ENCODE assay signal across 15 cellular contexts in the genomic region with DNA sequence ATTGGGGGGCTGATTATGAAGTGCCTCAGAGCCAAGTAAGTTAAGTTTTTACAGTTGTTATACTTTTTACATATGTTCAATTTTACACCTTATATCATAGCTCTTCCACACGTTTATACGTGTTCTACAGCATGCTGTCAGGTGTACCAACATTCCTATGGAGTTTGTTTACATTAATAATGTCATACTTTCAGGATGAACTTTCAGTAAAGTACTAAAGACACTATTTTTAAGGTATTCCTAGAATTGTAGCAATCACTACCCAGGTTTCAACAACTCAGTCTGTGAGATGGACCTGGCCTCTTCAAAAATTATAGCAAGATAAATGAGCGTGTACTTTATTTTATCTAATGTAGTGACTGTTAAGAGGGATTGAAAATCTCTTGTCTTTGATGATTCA.
DNase-seq lines count a peak whose midpoint lies in the region; ATAC-seq and TF ChIP-seq lines count a peak whose summit lies in the region.
"Had no signal": no experiment of that assay in that cellular context is flagged by ENCODE, and none has a peak within 500 bp of the region (broad histone marks: within the 10 kb centered on the region; RNA-seq: fewer than 3 reads in every experiment).

No MANE protein-coding gene starts in this region.

- peaks cover 18% of the 10 kb centered on the region for H3K4me1 Mint-ChIP-seq in mesothelial cell of epicardium

- H3K4me3 Mint-ChIP-seq in mesothelial cell of epicardium, result no peak overlapping the region
- H3K4me3 Mint-ChIP-seq: CD8-positive, alpha-beta T cell; H9 had no signal

- H3K27me3 Mint-ChIP-seq in mesothelial cell of epicardium (ENCODE audit: low read depth), result no peaks in the 10 kb centered on the region

- WGBS in upper lobe of left lung, 2 donors, result 76 to 79% methylated on average over 3 of the region's 3 CpGs

- no peak for TF ChIP-seq EP300 in upper lobe of left lung (IDR thresholded peaks at IDR 0.05)

- peaks cover 33% of the 10 kb centered on the region for H3K36me3 Mint-ChIP-seq in mesothelial cell of epicardium
- H3K36me3 Mint-ChIP-seq: CD8-positive, alpha-beta T cell had no signal

- no peak for TF ChIP-seq POLR2A in upper lobe of left lung (IDR thresholded peaks at IDR 0.05)
- no peak for TF ChIP-seq POLR2A in gastrocnemius medialis (IDR thresholded peaks at IDR 0.05)

- H3K27me3 ChIP-seq in upper lobe of left lung, result no peaks in the 10 kb centered on the region
- H3K27me3 ChIP-seq in gastrocnemius medialis, result no peaks in the 10 kb centered on the region

- H3K36me3 ChIP-seq in upper lobe of left lung (no peaks in the 10 kb centered on the region), gastrocnemius medialis (no peaks in the 10 kb centered on the region)

- in situ Hi-C loops in gastrocnemius medialis (cut with MboI; ENCODE audit: low sequenced_read_pairs in 4 of 4), result no loop called here

- no peaks in the 10 kb centered on the region for H3K9me3 ChIP-seq in upper lobe of left lung
- H3K9me3 ChIP-seq in gastrocnemius medialis, result no peaks in the 10 kb centered on the region
- H3K9me3 ChIP-seq: Caco-2 had no signal

- H3K27ac ChIP-seq in upper lobe of left lung, result no peak overlapping the region
- no peak overlapping the region for H3K27ac ChIP-seq in gastrocnemius medialis
- H3K27ac ChIP-seq: GM23248 had no signal

- peak overlapping the region; percentile 47 for H3K27ac Mint-ChIP-seq in mesothelial cell of epicardium
- H3K27ac Mint-ChIP-seq: CD8-positive, alpha-beta T cell; H9 had no signal

- intact Hi-C loops in gastrocnemius medialis (cut with DNase I; ENCODE audit: low total_unique reads), result no loop called here

- no peaks in the 10 kb centered on the region for H3K4me1 ChIP-seq in upper lobe of left lung
- H3K4me1 ChIP-seq in gastrocnemius medialis, result no peaks in the 10 kb centered on the region
- H3K4me1 ChIP-seq: Caco-2 had no signal

- peaks cover 3% of the 10 kb centered on the region for H3K9me3 Mint-ChIP-seq in mesothelial cell of epicardium
- H3K9me3 Mint-ChIP-seq: CD8-positive, alpha-beta T cell; H9 had no signal

- H3K4me3 ChIP-seq in epithelial cell of esophagus (ENCODE audit: low read length) (no peak overlapping the region), upper lobe of left lung (no peak overlapping the region), gastrocnemius medialis (no peak overlapping the region)
- H3K4me3 ChIP-seq: GM23248 had no signal

- no peak for ATAC-seq in upper lobe of left lung (ENCODE audit: low FRiP score in 2 of 2)
- no peak for ATAC-seq in gastrocnemius medialis
- ATAC-seq: CD8-positive, alpha-beta T cell; HCT116 had no signal

- DNase-seq in amniotic epithelial cell (ENCODE audit: low read depth), result peak; percentile 16
- DNase-seq in epithelial cell of esophagus (ENCODE audit: low read depth), result peak; percentile 46
- no peak for DNase-seq in mesothelial cell of epicardium (ENCODE audit: low spot score in 2 of 2, unreplicated experiment in 2 of 2)
- DNase-seq in upper lobe of left lung, result no peak
- no peak for DNase-seq in gastrocnemius medialis
- no peak for DNase-seq in EL
- DNase-seq: C1 segment of cervical spinal cord; Caco-2; CD8-positive, alpha-beta T cell; DMS 273 treated with DMSO at 0.1 percent for 48 hours; DMS79; GF-D8; GM23248; H9 had no signal

- TF ChIP-seq CTCF in epithelial cell of esophagus (IDR thresholded peaks at IDR 0.05; ENCODE audit: insufficient read depth, low read depth, low read length, missing control alignments) (no peak), mesothelial cell of epicardium (IDR thresholded peaks at IDR 0.05; ENCODE audit: unreplicated experiment) (no peak), upper lobe of left lung (IDR thresholded peaks at IDR 0.05) (no peak), gastrocnemius medialis (IDR thresholded peaks at IDR 0.05 in 4 of 5, conservative IDR thresholded peaks at IDR 0.05 in 1 of 5) (no peak)

Comparison
In these comparisons a context has a peak if more than half of its experiments do, and no peak if none do; other contexts are left out.
1. DNase-seq: peak in amniotic epithelial cell (single experiment) and epithelial cell of esophagus (single experiment); none in mesothelial cell of epicardium (0 of 2), upper lobe of left lung (0 of 2), gastrocnemius medialis (0 of 2) and EL (single experiment).